In the genomic region with DNA sequence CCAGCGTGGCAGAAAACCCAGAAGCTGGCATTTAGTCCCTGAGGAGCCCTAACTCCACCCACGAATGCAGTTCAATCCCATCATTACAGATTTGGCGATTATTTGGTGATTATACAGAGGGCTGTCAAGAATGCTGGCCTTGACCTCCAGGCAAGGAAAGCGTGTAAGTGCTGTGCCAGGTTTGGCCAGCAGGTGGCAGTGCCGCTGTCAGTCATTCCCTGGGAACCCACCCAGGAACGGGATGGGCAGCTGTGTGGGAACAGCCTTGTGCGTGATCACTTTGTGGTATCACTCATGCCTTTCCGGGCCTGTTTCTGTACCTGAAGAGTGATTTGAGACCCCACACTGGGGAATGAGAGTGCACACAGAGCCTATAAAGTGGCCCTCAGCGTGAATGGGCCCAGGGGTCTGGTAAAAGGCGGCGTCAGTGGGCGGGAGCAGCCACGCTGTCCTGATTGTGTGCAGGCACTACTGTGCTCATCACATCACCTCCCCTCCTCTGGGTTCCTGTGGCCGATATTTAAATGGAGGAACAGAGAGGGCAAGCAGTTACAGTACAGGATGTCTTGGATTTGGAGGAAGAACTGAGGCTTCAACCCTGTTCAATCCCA, we compare ENCODE assay signal across 8 cellular contexts.
DNase-seq lines count a peak whose midpoint lies in the region; TF ChIP-seq lines count a peak whose summit lies in the region.

No MANE protein-coding gene starts in this region.

- TF ChIP-seq POLR2A in esophagus muscularis mucosa (IDR thresholded peaks at IDR 0.05; ENCODE audit: low read depth), result no peak

- TF ChIP-seq CTCF in esophagus muscularis mucosa (IDR thresholded peaks at IDR 0.05) (peak; percentile 89 to 96 (median 93)), nephron (IDR thresholded peaks at IDR 0.05; ENCODE audit: unreplicated experiment in 3 of 3) (peak; percentile 91 to 95 (median 92))

- no peak overlapping the region for H3K4me3 ChIP-seq in esophagus muscularis mucosa

- intact Hi-C loops in esophagus muscularis mucosa (cut with DNase I), result loop anchor here (2.0 kb wide), 1 partner anchor 220 kb away; no protein-coding TSS in a partner anchor

- peaks cover 37% of the 10 kb centered on the region for H3K36me3 Mint-ChIP-seq in nephron (ENCODE audit: low read depth)

- peaks cover 0 to 48% (median 19%) of the 10 kb centered on the region in 4 donors for H3K36me3 ChIP-seq in esophagus muscularis mucosa

- peaks cover 4 to 14% (median 14%) of the 10 kb centered on the region in 4 donors for H3K4me1 ChIP-seq in esophagus muscularis mucosa

- peak overlapping the region in 3 of 4 donors; percentile 30 to 45 (median 42) for H3K27ac ChIP-seq in esophagus muscularis mucosa (replicated peaks in 1 of 4)

- DNase-seq in NCI-H2081 (lab: John Stamatoyannopoulos, UW) (peak; percentile 30 to 44), NCI-H2081 treated with DMSO at 0.1 percent for 48 hours (lab: John Stamatoyannopoulos, UW) (no peak), NCI-H2227 treated with DMSO at 0.1 percent for 48 hours (lab: John Stamatoyannopoulos, UW) (peak; percentile 17), esophagus muscularis mucosa (ENCODE audit: extremely low spot score) (no peak), superior temporal gyrus (ENCODE audit: extremely low spot score) (peak; percentile 80), MV-4-11 (lab: John Stamatoyannopoulos, UW) (no peak)
- DNase-seq in activated T-cell treated with anti-CD3 and anti-CD28 coated beads, Interleukin-2, amount 50 U/mL, for 1 hour, result peak; percentile 67

- peak overlapping the region in 2 of 3 experiments; percentile 33 to 53 for H3K27ac Mint-ChIP-seq in nephron

- no peaks in the 10 kb centered on the region for H3K27me3 Mint-ChIP-seq in nephron (ENCODE audit: low read depth)

- no peaks in the 10 kb centered on the region for H3K27me3 ChIP-seq in esophagus muscularis mucosa

- WGBS in esophagus muscularis mucosa, result 42% methylated on average over 14 of the region's 14 CpGs

- H3K9me3 ChIP-seq in esophagus muscularis mucosa, result no peaks in the 10 kb centered on the region

- no peak for TF ChIP-seq EP300 in esophagus muscularis mucosa (IDR thresholded peaks at IDR 0.05)

- H3K4me3 Mint-ChIP-seq in nephron, result no peak overlapping the region

- H3K4me1 Mint-ChIP-seq in nephron, result peaks cover 5% of the 10 kb centered on the region

- no peaks in the 10 kb centered on the region for H3K9me3 Mint-ChIP-seq in nephron

Comparison
In these comparisons a context has a peak if more than half of its experiments do, and no peak if none do; other contexts are left out.
1. DNase-seq: peak in NCI-H2081 (2 of 2), NCI-H2227 treated with DMSO at 0.1 percent for 48 hours (single experiment), activated T-cell treated with anti-CD3 and anti-CD28 coated beads, Interleukin-2, amount 50 U/mL, for 1 hour (single experiment) and superior temporal gyrus (single experiment); none in NCI-H2081 treated with DMSO at 0.1 percent for 48 hours (single experiment), esophagus muscularis mucosa (single experiment) and MV-4-11 (single experiment).